Comparison of ENCODE assay signal across 8 cellular contexts in genomic region chr19:34269968-34270621, GRCh38. TPM values are rescaled to one million over a fixed set of nuclear protein-coding genes. Genes with fewer than 3 reads are reported as not detected.
A peak's percentile ranks its signal among the peaks of the same experiment; 100 is the strongest.
DNase-seq lines count a peak whose midpoint lies in the region; ATAC-seq and TF ChIP-seq lines count a peak whose summit lies in the region.

No MANE protein-coding gene starts in this region.

- intact Hi-C loops in HCT116 (cut with micrococcal nuclease) = no loop called here

- TF ChIP-seq POLR2A in HCT116 (IDR thresholded peaks at IDR 0.05; ENCODE audit: borderline replicate concordance, extremely low read depth, insufficient read depth, insufficient read length) = no peak

- H3K4me1 ChIP-seq in DOHH2 (ENCODE audit: control insufficient read depth, low read length) = peaks cover 94% of the 10 kb centered on the region
- peaks cover 14 to 22% of the 10 kb centered on the region in 2 experiments for H3K4me1 ChIP-seq in HCT116 (ENCODE audit: control insufficient read depth in 1 of 2, insufficient read depth in 2 of 2, low read length in 2 of 2)
- peaks cover 37% of the 10 kb centered on the region for H3K4me1 ChIP-seq in OCI-LY1 (ENCODE audit: insufficient read depth, low read length, severe bottlenecking)
- peaks cover 20 to 24% of the 10 kb centered on the region in 2 experiments for H3K4me1 ChIP-seq in neutrophil (ENCODE audit: control insufficient read depth in 1 of 2, insufficient read depth in 1 of 2, low read depth in 1 of 2, low read length in 1 of 2)
- peaks cover 33 to 82% of the 10 kb centered on the region in 2 donors for H3K4me1 ChIP-seq in thoracic aorta (ENCODE audit: control insufficient read depth in 1 of 2, low read depth in 2 of 2)

- H3K9me3 ChIP-seq in DOHH2 (ENCODE audit: control insufficient read depth, insufficient read depth, low read length) = no peaks in the 10 kb centered on the region
- H3K9me3 ChIP-seq in HCT116 (ENCODE audit: control insufficient read depth in 1 of 2, insufficient read depth in 1 of 2, low read depth in 1 of 2, low read length in 2 of 2) = no peaks in the 10 kb centered on the region
- no peaks in the 10 kb centered on the region for H3K9me3 ChIP-seq in OCI-LY1 (ENCODE audit: low read length)
- H3K9me3 ChIP-seq in neutrophil = no peaks in the 10 kb centered on the region
- no peaks in the 10 kb centered on the region for H3K9me3 ChIP-seq in thoracic aorta

- H3K9ac ChIP-seq in HCT116 (ENCODE audit: low read length) (peak overlapping the region; percentile 21), OCI-LY1 (ENCODE audit: low read length) (no peak overlapping the region; the same call in 1 of the 2 replicates)

- DNase-seq in HCT116 (ENCODE audit: low read depth, low spot score) (no peak), fibroblast of peridontal ligament (ENCODE audit: extremely low read depth) (peak; percentile 54), thoracic aorta (ENCODE audit: low spot score) (peak; percentile 16), NCI-H345 treated with DMSO at 0.1 percent for 48 hours (lab: John Stamatoyannopoulos, UW; ENCODE audit: unreplicated experiment) (no peak)
- DNase-seq in activated T-cell treated with anti-CD3 and anti-CD28 coated beads, Interleukin-2, amount 50 U/mL, for 1 hour = peak; percentile 73

- H3F3A ChIP-seq in DOHH2 (ENCODE audit: control insufficient read depth, insufficient read depth) (peaks cover 26% of the 10 kb centered on the region), OCI-LY1 (ENCODE audit: insufficient read depth, low read length) (no peaks in the 10 kb centered on the region)

- H4K20me1 ChIP-seq in DOHH2 (ENCODE audit: control insufficient read depth, insufficient read depth, low read depth, low read length) = no peaks in the 10 kb centered on the region
- no peaks in the 10 kb centered on the region for H4K20me1 ChIP-seq in HCT116 (ENCODE audit: insufficient read depth)
- H4K20me1 ChIP-seq in OCI-LY1 (ENCODE audit: insufficient read depth, low read length) = no peaks in the 10 kb centered on the region

- H3K4me2 ChIP-seq in DOHH2 (ENCODE audit: low read length) (peak overlapping the region; percentile 93), HCT116 (ENCODE audit: low read length) (peak overlapping the region; percentile 42), OCI-LY1 (ENCODE audit: low read length) (peak overlapping the region; percentile 55)

- no peak for TF ChIP-seq CTCF in DOHH2 (IDR thresholded peaks at IDR 0.05; ENCODE audit: low read depth, low read length, poor library complexity, severe bottlenecking)
- no peak for TF ChIP-seq CTCF in HCT116 (IDR thresholded peaks at IDR 0.05 in 2 of 3, conservative IDR thresholded peaks at IDR 0.05 in 1 of 3; ENCODE audit: borderline replicate concordance in 1 of 3, insufficient read depth in 1 of 3, low read depth in 2 of 3, low read length in 2 of 3)
- no peak for TF ChIP-seq CTCF in OCI-LY1 (IDR thresholded peaks at IDR 0.05; ENCODE audit: low read length)
- TF ChIP-seq CTCF in neutrophil (IDR thresholded peaks at IDR 0.05) = no peak
- no peak for TF ChIP-seq CTCF in thoracic aorta (IDR thresholded peaks at IDR 0.05)

- H3K27ac ChIP-seq in DOHH2 (ENCODE audit: low read depth, low read length) = peak overlapping the region; percentile 94
- peak overlapping the region; percentile 13 for H3K27ac ChIP-seq in HCT116 (ENCODE audit: low read depth, low read length)
- peak overlapping the region; percentile 30 for H3K27ac ChIP-seq in OCI-LY1 (ENCODE audit: low read depth, low read length, poor library complexity, severe bottlenecking)
- H3K27ac ChIP-seq in neutrophil = peak overlapping the region; percentile 86
- peak overlapping the region; percentile 88 to 89 for H3K27ac ChIP-seq in thoracic aorta

- H3K79me2 ChIP-seq in DOHH2 (ENCODE audit: control insufficient read depth, low read length) = peaks cover 85% of the 10 kb centered on the region
- peaks cover 29% of the 10 kb centered on the region for H3K79me2 ChIP-seq in HCT116 (ENCODE audit: insufficient read depth, low read length)
- no peaks in the 10 kb centered on the region for H3K79me2 ChIP-seq in OCI-LY1 (ENCODE audit: insufficient read depth, low read length)

- no peaks in the 10 kb centered on the region for H3K27me3 ChIP-seq in DOHH2 (ENCODE audit: control insufficient read depth, low read length)
- H3K27me3 ChIP-seq in HCT116 (ENCODE audit: insufficient read depth, low read length) = no peaks in the 10 kb centered on the region
- no peaks in the 10 kb centered on the region for H3K27me3 ChIP-seq in OCI-LY1 (ENCODE audit: insufficient read depth, low read length)
- peaks cover 80% of the 10 kb centered on the region for H3K27me3 ChIP-seq in neutrophil
- H3K27me3 ChIP-seq in thoracic aorta (replicated peaks; ENCODE audit: insufficient read depth) = no peaks in the 10 kb centered on the region

- no peak for TF ChIP-seq RAD21 in HCT116 (IDR thresholded peaks at IDR 0.05; ENCODE audit: low read depth)

- H3K36me3 ChIP-seq in DOHH2 (ENCODE audit: control insufficient read depth, low read length) (peaks cover 2% of the 10 kb centered on the region; the same call in 1 of the 2 replicates), HCT116 (ENCODE audit: control insufficient read depth in 1 of 2, insufficient read depth in 2 of 2, low read length in 2 of 2) (no peaks in the 10 kb centered on the region), OCI-LY1 (ENCODE audit: insufficient read depth, low read length) (no peaks in the 10 kb centered on the region), neutrophil (no peaks in the 10 kb centered on the region), thoracic aorta (no peaks in the 10 kb centered on the region)

- no peaks in the 10 kb centered on the region for H3K9me2 ChIP-seq in DOHH2 (replicated peaks; ENCODE audit: control insufficient read depth, low read length)
- H3K9me2 ChIP-seq in HCT116 (ENCODE audit: insufficient read depth) = no peaks in the 10 kb centered on the region
- no peaks in the 10 kb centered on the region for H3K9me2 ChIP-seq in OCI-LY1 (ENCODE audit: low read depth, low read length)

- CTCF ChIA-PET in HCT116 (lab: Charles Lee) = no interaction called here

- ATAC-seq in HCT116 = peak; percentile 69
- ATAC-seq in thoracic aorta (ENCODE audit: insufficient number of reproducible peaks, low FRiP score, low read depth) = peak; percentile 73

- POLR2A ChIA-PET in HCT116 (lab: Charles Lee) = interaction anchor here (0.6 to 0.9 kb wide), 2 partner anchors 10 to 44 kb away, joined by 3 to 5 read pairs; no protein-coding TSS in a partner anchor

- no peak overlapping the region for H2AFZ ChIP-seq in HCT116 (ENCODE audit: low read depth, low read length, poor library complexity, severe bottlenecking)
- no peak overlapping the region for H2AFZ ChIP-seq in OCI-LY1 (ENCODE audit: low read length)

- BruUV-seq in HCT116 (replicated peaks; lab: Mats Ljungman, UMichigan) = no TSS peak

- H3K4me3 ChIP-seq in DOHH2 (ENCODE audit: low read length) (peak overlapping the region; percentile 71), HCT116 (replicated peaks in 1 of 2; ENCODE audit: low read depth in 1 of 2, low read length in 2 of 2) (0 out of 4 replicates have a peak overlapping the region, but pooled peaks of 1 of the 2 experiments have one; percentile 3), OCI-LY1 (ENCODE audit: low read depth, low read length, poor library complexity, severe bottlenecking) (peak overlapping the region; percentile 13), neutrophil (ENCODE audit: low read depth in 1 of 2, low read length in 1 of 2) (peak overlapping the region; percentile 51 to 53), thoracic aorta (peak overlapping the region; percentile 54)

- RAD21 ChIA-PET in HCT116 (lab: Charles Lee; ENCODE audit: low non-redundant PET in 1 of 2, low total read pairs in 2 of 2, uncharacterized antibody in 2 of 2, unreplicated experiment in 2 of 2) = no interaction called here

TF ChIP-seq in HCT116, 20 proteins besides CTCF, POLR2A, EP300 and RAD21:
- no peak for TF ChIP-seq ZBTB33 (IDR thresholded peaks at IDR 0.05; ENCODE audit: extremely low read depth, insufficient replicate concordance, low read length)
- no peak for TF ChIP-seq SIN3A (IDR thresholded peaks at IDR 0.05; ENCODE audit: low read depth)
- TF ChIP-seq ELF1 (IDR thresholded peaks at IDR 0.05; ENCODE audit: borderline replicate concordance, low read depth) = no peak
- TF ChIP-seq ZNF274 (IDR thresholded peaks at IDR 0.05; ENCODE audit: low read depth, low read length) = no peak
- TF ChIP-seq EGR1 (IDR thresholded peaks at IDR 0.05; ENCODE audit: low read depth) = no peak
- TF ChIP-seq MAX (IDR thresholded peaks at IDR 0.05) = no peak
- TF ChIP-seq CBX3 (IDR thresholded peaks at IDR 0.05; ENCODE audit: low read depth) = no peak
- TF ChIP-seq EZH2 (IDR thresholded peaks at IDR 0.05) = no peak
- TF ChIP-seq FOSL1 (IDR thresholded peaks at IDR 0.05; ENCODE audit: low read depth) = no peak
- no peak for TF ChIP-seq EZH2phosphoT487 (IDR thresholded peaks at IDR 0.05; ENCODE audit: borderline replicate concordance)
- no peak for TF ChIP-seq ATF3 (IDR thresholded peaks at IDR 0.05)
- TF ChIP-seq SRF (IDR thresholded peaks at IDR 0.05; ENCODE audit: low read depth) = no peak
- no peak for TF ChIP-seq JUND (IDR thresholded peaks at IDR 0.05)

RNA-seq across cellular contexts. Expression of gene GARRE1, which starts 15.7 kb away (rescaled TPM):
- total RNA-seq in HCT116 (2021; ENCODE audit: unreplicated experiment) (16.9 TPM), thoracic aorta (10 to 100 TPM; 31.4 to 37.5 TPM)
- 9.1 and 10.8 TPM in 2 replicates for polyA plus RNA-seq in HCT116 (2012)

Comparison
In these comparisons a context has a peak if more than half of its experiments do, and no peak if none do; other contexts are left out.
1. H3K27ac ChIP-seq: peak in every context shown above with its lines; median percentile 94 in DOHH2; 88 in thoracic aorta; 86 in neutrophil; 30 in OCI-LY1; 13 in HCT116.
2. H3K4me2 ChIP-seq: peak in every context shown above with its lines; median percentile 93 in DOHH2; 55 in OCI-LY1; 42 in HCT116.
3. DNase-seq: peak in activated T-cell treated with anti-CD3 and anti-CD28 coated beads, Interleukin-2, amount 50 U/mL, for 1 hour (single experiment), fibroblast of peridontal ligament (single experiment) and thoracic aorta (single experiment); none in HCT116 (single experiment) and NCI-H345 treated with DMSO at 0.1 percent for 48 hours (single experiment).